ENCODE assay signal across 29 cellular contexts in genomic region chr1:17148950-17149608, GRCh38. TPM values are rescaled to one million over a fixed set of nuclear protein-coding genes. Genes with fewer than 3 reads are reported as not detected.
DNase-seq lines count a peak whose midpoint lies in the region; FAIRE-seq and TF ChIP-seq lines count a peak whose summit lies in the region.
"Had no signal": no experiment of that assay in that cellular context is flagged by ENCODE, and none has a peak within 500 bp of the region (broad histone marks: within the 10 kb centered on the region; RNA-seq: fewer than 3 reads in every experiment).

No MANE protein-coding gene starts in this region.

- H3K27me3 ChIP-seq in endothelial cell of umbilical vein (ENCODE audit: control insufficient read depth in 2 of 2, insufficient read depth in 2 of 2, low read length in 2 of 2) (peaks cover 18 to 21% of the 10 kb centered on the region in 2 experiments), osteoblast (ENCODE audit: insufficient read depth, low read length) (no peaks in the 10 kb centered on the region), HAP-1 (ENCODE audit: low read depth) (no peaks in the 10 kb centered on the region)
- H3K27me3 ChIP-seq: brain microvascular endothelial cell had no signal

- FAIRE-seq in D721Med (lab: Jason Lieb, UNC) (no peak), endothelial cell of umbilical vein (lab: Jason Lieb, UNC) (no peak)
- FAIRE-seq: GM12878, islet of Langerhans had no signal

- no peaks in the 10 kb centered on the region for H4K20me1 ChIP-seq in endothelial cell of umbilical vein (replicated peaks; ENCODE audit: control insufficient read depth, extremely low read depth, insufficient read depth, low read length)
- H4K20me1 ChIP-seq in osteoblast (ENCODE audit: insufficient read depth, low read length), result no peaks in the 10 kb centered on the region

- CTCF ChIA-PET in endothelial cell of umbilical vein (lab: Charles Lee), result interaction anchor here (1.2 kb wide), 1 partner anchor 8 kb away, joined by 4 read pairs; no protein-coding TSS in a partner anchor

- BruUV-seq in endothelial cell of umbilical vein (replicated peaks; lab: Mats Ljungman, UMichigan), result no TSS peak

- H3K36me3 ChIP-seq in endothelial cell of umbilical vein (ENCODE audit: control insufficient read depth in 2 of 2, extremely low read depth in 1 of 2, insufficient read depth in 2 of 2, low read length in 2 of 2), result no peaks in the 10 kb centered on the region
- H3K36me3 ChIP-seq in osteoblast (ENCODE audit: insufficient read depth, low read length), result no peaks in the 10 kb centered on the region
- H3K36me3 ChIP-seq in HAP-1 (replicated peaks), result no peaks in the 10 kb centered on the region
- H3K36me3 ChIP-seq: brain microvascular endothelial cell, left ventricle myocardium inferior, thoracic aorta had no signal

- dilution Hi-C loops in endothelial cell of umbilical vein (cut with MboI; ENCODE audit: extremely low pct_ligation_motif_present, low sequenced_read_pairs), result no loop called here

- DNase-seq in D721Med (ENCODE audit: insufficient read length, low spot score) (peak; percentile 47), NCI-H82 treated with DMSO at 0.1 percent for 48 hours (lab: John Stamatoyannopoulos, UW; ENCODE audit: unreplicated experiment) (peak; percentile 19), endothelial cell of umbilical vein (ENCODE audit: low read depth, low spot score) (no peak), osteoblast (ENCODE audit: insufficient read length, low spot score, missing footprints) (no peak), NCI-H2107 (lab: John Stamatoyannopoulos, UW) (no peak), HAP-1 (ENCODE audit: low spot score in 2 of 2) (no peak)
- no peak for DNase-seq in activated CD4-positive, alpha-beta T cell treated with anti-CD3 and anti-CD28 coated beads for 4 hours
- DNase-seq: activated CD8-positive, alpha-beta T cell treated with anti-CD3 and anti-CD28 coated beads, Interleukin-2, amount 10 ng/mL, durations not matched to agents 7 days and 5 days; amniotic stem cell; brain microvascular endothelial cell; CD8-positive, alpha-beta memory T cell; EL; HFFc6; left ventricle myocardium inferior; mesendoderm; NCI-H1092; NCI-H187; NCI-H2171; NCI-H510A treated with DMSO at 0.1 percent for 48 hours; PC-3; right cardiac atrium; stimulated activated CD8-positive, alpha-beta memory T cell treated with anti-CD3 and anti-CD28 coated beads, Interleukin-4, amount 100 ng/mL, for 48 hours; T-helper 2 cell had no signal

- H3K79me2 ChIP-seq in endothelial cell of umbilical vein (ENCODE audit: control insufficient read depth, insufficient read depth, low read length), result no peaks in the 10 kb centered on the region
- H3K79me2 ChIP-seq in osteoblast (ENCODE audit: insufficient read depth, low read length), result no peaks in the 10 kb centered on the region
- H3K79me2 ChIP-seq: parathyroid adenoma had no signal

- H3K27ac ChIP-seq in endothelial cell of umbilical vein (ENCODE audit: insufficient read depth, low read depth, low read length), result no peak overlapping the region
- no peak overlapping the region for H3K27ac ChIP-seq in osteoblast (ENCODE audit: low read depth, low read length)
- H3K27ac ChIP-seq: brain microvascular endothelial cell, left ventricle myocardium inferior, parathyroid adenoma, thoracic aorta had no signal

- H3K4me3 ChIP-seq in endothelial cell of umbilical vein (replicated peaks in 1 of 3; ENCODE audit: insufficient read depth in 1 of 3, low read depth in 1 of 3, low read length in 3 of 3) (no peak overlapping the region), osteoblast (ENCODE audit: insufficient read depth, low read length) (peak overlapping the region; percentile 4), HAP-1 (no peak overlapping the region)
- H3K4me3 ChIP-seq: GM12878, left ventricle myocardium inferior, thoracic aorta had no signal

- no peak for TF ChIP-seq CTCF in D721Med (IDR thresholded peaks at IDR 0.05; ENCODE audit: insufficient read depth, missing control alignments)
- TF ChIP-seq CTCF in endothelial cell of umbilical vein (IDR thresholded peaks at IDR 0.05; ENCODE audit: extremely low read depth in 1 of 2, insufficient read depth in 1 of 2, low read depth in 1 of 2, low read length in 2 of 2), result no peak
- no peak for TF ChIP-seq CTCF in osteoblast (IDR thresholded peaks at IDR 0.05; ENCODE audit: extremely low read depth, low read depth, low read length)

- intact Hi-C loops in endothelial cell of umbilical vein (cut with micrococcal nuclease), result no loop called here

- POLR2A ChIA-PET in endothelial cell of umbilical vein (lab: Charles Lee), result no interaction called here

- H3K9me1 ChIP-seq in endothelial cell of umbilical vein (replicated peaks; ENCODE audit: control insufficient read depth, extremely low read depth, insufficient read depth, low read length), result no peaks in the 10 kb centered on the region

- H3K4me2 ChIP-seq in endothelial cell of umbilical vein (ENCODE audit: insufficient read depth, low read length) (no peak overlapping the region), osteoblast (ENCODE audit: insufficient read depth, low read length) (peak overlapping the region; percentile 18)

- TF ChIP-seq POLR2A in endothelial cell of umbilical vein (IDR thresholded peaks at IDR 0.05; ENCODE audit: low read depth, low read length), result no peak

- in situ Hi-C loops in HAP-1 (cut with MboI; ENCODE audit: low sequenced_read_pairs), result no loop called here

- H3K9me3 ChIP-seq in endothelial cell of umbilical vein (replicated peaks; ENCODE audit: control insufficient read depth, insufficient read depth, low read length), result no peaks in the 10 kb centered on the region
- H3K9me3 ChIP-seq in osteoblast (ENCODE audit: low read depth, low read length), result no peaks in the 10 kb centered on the region
- H3K9me3 ChIP-seq in HAP-1, result peaks cover 4% of the 10 kb centered on the region; the same call in 1 of the 2 replicates

- H3K9ac ChIP-seq in endothelial cell of umbilical vein (replicated peaks; ENCODE audit: extremely low read depth, insufficient read depth, low read length), result no peak overlapping the region
- H3K9ac ChIP-seq: parathyroid adenoma had no signal

- H3K4me1 ChIP-seq in endothelial cell of umbilical vein (ENCODE audit: control insufficient read depth, extremely low read depth, insufficient read depth, low read length), result no peaks in the 10 kb centered on the region
- no peaks in the 10 kb centered on the region for H3K4me1 ChIP-seq in osteoblast (ENCODE audit: insufficient read depth, low read length)
- no peaks in the 10 kb centered on the region for H3K4me1 ChIP-seq in HAP-1
- H3K4me1 ChIP-seq: left ventricle myocardium inferior, parathyroid adenoma had no signal

- no peak overlapping the region for H2AFZ ChIP-seq in endothelial cell of umbilical vein (ENCODE audit: low read depth, low read length)
- H2AFZ ChIP-seq in osteoblast (ENCODE audit: low read length), result peak overlapping the region; percentile 22
- H2AFZ ChIP-seq: parathyroid adenoma had no signal

TF ChIP-seq in endothelial cell of umbilical vein, 7 proteins besides CTCF, POLR2A, EP300 and RAD21:
- TF ChIP-seq POLR2AphosphoS5 (IDR thresholded peaks at IDR 0.05; ENCODE audit: insufficient read depth, low read depth, low read length) (no peak), GATA2 (IDR thresholded peaks at IDR 0.05; ENCODE audit: insufficient read depth, insufficient read length, low read depth, low read length) (no peak), JUN (IDR thresholded peaks at IDR 0.05; ENCODE audit: borderline replicate concordance, insufficient read depth, insufficient read length, low read depth) (no peak), MAX (IDR thresholded peaks at IDR 0.05; ENCODE audit: insufficient read depth, insufficient read length) (no peak), EZH2 (IDR thresholded peaks at IDR 0.05; ENCODE audit: borderline replicate concordance, low read depth, low read length, severe bottlenecking) (peak; percentile 55)

RNA-seq across cellular contexts. Expression of gene PADI2, which starts 29.8 kb away (rescaled TPM):
- total RNA-seq in endothelial cell of umbilical vein (not detected in 2 replicates), osteoblast (under 0.01 and 0.29 TPM in 2 replicates)
- not detected in 2 replicates for polyA plus RNA-seq in endothelial cell of umbilical vein
- polyA plus RNA-seq in endothelial cell of umbilical vein (2011; cell fraction: cytosol; rRNA removed), result 0.01 and 0.03 TPM in 2 replicates
- polyA plus RNA-seq in endothelial cell of umbilical vein (2011; cell fraction: nucleus; rRNA removed), result not detected in 2 replicates
- not detected in 2 replicates for polyA plus RNA-seq in endothelial cell of umbilical vein (2012)
- not detected in 2 replicates for polyA minus RNA-seq in endothelial cell of umbilical vein
- 1.2 TPM for polyA minus RNA-seq in endothelial cell of umbilical vein (2011; cell fraction: cytosol; rRNA and poly(A)+ RNA removed)
- polyA minus RNA-seq in endothelial cell of umbilical vein (2011; cell fraction: nucleus; rRNA and poly(A)+ RNA removed), result not detected in 2 replicates
- total RNA-seq: activated CD8-positive, alpha-beta T cell treated with anti-CD3 and anti-CD28 coated beads, Interleukin-2, amount 10 ng/mL, durations not matched to agents 7 days and 5 days; CD8-positive, alpha-beta memory T cell had no signal
- polyA plus RNA-seq: CD8-positive, alpha-beta memory T cell had no signal

RNA-seq across cellular contexts. Expression of gene PADI1, which starts 55.8 kb away (rescaled TPM):
- not detected in 2 replicates for total RNA-seq in endothelial cell of umbilical vein
- 0.01 and 0.03 TPM in 2 replicates for polyA plus RNA-seq in endothelial cell of umbilical vein
- 0.01 and 0.03 TPM in 2 replicates for polyA plus RNA-seq in endothelial cell of umbilical vein (2011; cell fraction: cytosol; rRNA removed)
- 0.22 and 0.32 TPM in 2 replicates for polyA plus RNA-seq in endothelial cell of umbilical vein (2011; cell fraction: nucleus; rRNA removed)
- not detected in 2 replicates for polyA plus RNA-seq in endothelial cell of umbilical vein (2012)
- polyA minus RNA-seq in endothelial cell of umbilical vein, result 0.07 TPM in 1 of 2 replicates, not detected in the other
- polyA minus RNA-seq in endothelial cell of umbilical vein (2011; cell fraction: cytosol; rRNA and poly(A)+ RNA removed), result not detected
- 0.82 TPM in 1 of 2 replicates, not detected in the other for polyA minus RNA-seq in endothelial cell of umbilical vein (2011; cell fraction: nucleus; rRNA and poly(A)+ RNA removed)
- under 0.01 TPM in 2 replicates for total RNA-seq in osteoblast
- total RNA-seq: activated CD8-positive, alpha-beta T cell treated with anti-CD3 and anti-CD28 coated beads, Interleukin-2, amount 10 ng/mL, durations not matched to agents 7 days and 5 days; activated T-helper 2 cell treated with anti-CD3 and anti-CD28 coated beads, Interferon-gamma antibody, Interleukin-2, Interleukin-4, amounts not matched to agents 10 μg/mL and 5 μg/mL and 100 μg/mL, durations not matched to agents 14 hours and 24 hours and 36 hours; CD8-positive, alpha-beta memory T cell; GM12878; left ventricle myocardium inferior; right cardiac atrium; Right ventricle myocardium inferior had no signal
- polyA plus RNA-seq: CD8-positive, alpha-beta memory T cell; right cardiac atrium had no signal

Comparison
In these comparisons a context has a peak if more than half of its experiments do, and no peak if none do; other contexts are left out.
1. DNase-seq: peak in D721Med (single experiment) and NCI-H82 treated with DMSO at 0.1 percent for 48 hours (single experiment); none in endothelial cell of umbilical vein (single experiment), osteoblast (single experiment), NCI-H2107 (single experiment), activated CD4-positive, alpha-beta T cell treated with anti-CD3 and anti-CD28 coated beads for 4 hours (0 of 2) and HAP-1 (0 of 2).